Comparison of ENCODE assay signal across 1 cellular context in genomic region chr4:107757860-107758476, GRCh38.
TF ChIP-seq lines count a peak whose summit lies in the region.

No MANE protein-coding gene starts in this region.

TF ChIP-seq in GM23338, 12 proteins besides CTCF, POLR2A, EP300 and RAD21 (continued from another document):
- no peak for TF ChIP-seq ZNF462 (CRISPR knock-in tag; IDR thresholded peaks at IDR 0.05)
- TF ChIP-seq POLR2AphosphoS5 (IDR thresholded peaks at IDR 0.05; ENCODE audit: low read depth): no peak
- TF ChIP-seq NANOG (IDR thresholded peaks at IDR 0.05; ENCODE audit: borderline replicate concordance): no peak
- no peak for TF ChIP-seq STAT1 (IDR thresholded peaks at IDR 0.05; ENCODE audit: unreplicated experiment)
